In the genomic region with DNA sequence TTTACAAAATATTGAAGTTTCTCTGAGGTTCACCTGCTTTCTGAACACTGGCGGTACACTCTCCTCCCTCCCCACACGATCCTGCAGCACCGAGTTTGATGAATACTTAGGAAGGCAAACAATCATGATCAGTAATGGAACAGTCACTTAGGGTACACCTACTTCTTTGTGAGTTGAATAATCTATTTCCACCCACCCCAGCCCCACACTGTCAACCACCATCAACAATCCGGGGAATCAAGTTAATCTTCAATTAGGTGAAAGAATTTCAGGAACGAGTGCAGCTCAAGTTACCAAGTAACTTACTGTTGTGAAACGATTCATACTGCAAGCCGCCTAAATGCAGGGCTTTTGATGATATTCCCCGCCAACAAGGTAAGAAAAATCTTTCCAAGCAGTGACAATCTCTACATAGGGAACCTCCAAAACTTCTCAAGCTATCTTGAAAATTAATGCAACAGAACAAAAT, we compare ENCODE assay signal across 1 cellular context.
TF ChIP-seq lines count a peak whose summit lies in the region.

No MANE protein-coding gene starts in this region.

TF ChIP-seq in HepG2, 621 proteins besides CTCF, POLR2A, EP300 and RAD21 (continued from another document):
- TF ChIP-seq, protein P1, sequence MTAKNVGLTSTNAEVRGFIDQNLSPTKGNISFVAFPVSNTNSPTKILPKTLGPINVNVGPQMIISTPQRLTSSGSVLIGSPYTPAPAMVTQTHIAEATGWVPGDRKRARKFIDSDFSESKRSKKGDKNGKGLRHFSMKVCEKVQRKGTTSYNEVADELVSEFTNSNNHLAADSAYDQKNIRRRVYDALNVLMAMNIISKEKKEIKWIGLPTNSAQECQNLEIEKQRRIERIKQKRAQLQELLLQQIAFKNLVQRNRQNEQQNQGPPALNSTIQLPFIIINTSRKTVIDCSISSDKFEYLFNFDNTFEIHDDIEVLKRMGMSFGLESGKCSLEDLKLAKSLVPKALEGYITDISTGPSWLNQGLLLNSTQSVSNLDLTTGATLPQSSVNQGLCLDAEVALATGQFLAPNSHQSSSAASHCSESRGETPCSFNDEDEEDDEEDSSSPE (CRISPR knock-in tag; IDR thresholded peaks at IDR 0.05): no peak
- no peak for TF ChIP-seq ZKSCAN5 (CRISPR knock-in tag; IDR thresholded peaks at IDR 0.05)
- TF ChIP-seq ZNF530 (CRISPR knock-in tag; IDR thresholded peaks at IDR 0.05; ENCODE audit: low read depth): no peak
- TF ChIP-seq, protein P2, sequence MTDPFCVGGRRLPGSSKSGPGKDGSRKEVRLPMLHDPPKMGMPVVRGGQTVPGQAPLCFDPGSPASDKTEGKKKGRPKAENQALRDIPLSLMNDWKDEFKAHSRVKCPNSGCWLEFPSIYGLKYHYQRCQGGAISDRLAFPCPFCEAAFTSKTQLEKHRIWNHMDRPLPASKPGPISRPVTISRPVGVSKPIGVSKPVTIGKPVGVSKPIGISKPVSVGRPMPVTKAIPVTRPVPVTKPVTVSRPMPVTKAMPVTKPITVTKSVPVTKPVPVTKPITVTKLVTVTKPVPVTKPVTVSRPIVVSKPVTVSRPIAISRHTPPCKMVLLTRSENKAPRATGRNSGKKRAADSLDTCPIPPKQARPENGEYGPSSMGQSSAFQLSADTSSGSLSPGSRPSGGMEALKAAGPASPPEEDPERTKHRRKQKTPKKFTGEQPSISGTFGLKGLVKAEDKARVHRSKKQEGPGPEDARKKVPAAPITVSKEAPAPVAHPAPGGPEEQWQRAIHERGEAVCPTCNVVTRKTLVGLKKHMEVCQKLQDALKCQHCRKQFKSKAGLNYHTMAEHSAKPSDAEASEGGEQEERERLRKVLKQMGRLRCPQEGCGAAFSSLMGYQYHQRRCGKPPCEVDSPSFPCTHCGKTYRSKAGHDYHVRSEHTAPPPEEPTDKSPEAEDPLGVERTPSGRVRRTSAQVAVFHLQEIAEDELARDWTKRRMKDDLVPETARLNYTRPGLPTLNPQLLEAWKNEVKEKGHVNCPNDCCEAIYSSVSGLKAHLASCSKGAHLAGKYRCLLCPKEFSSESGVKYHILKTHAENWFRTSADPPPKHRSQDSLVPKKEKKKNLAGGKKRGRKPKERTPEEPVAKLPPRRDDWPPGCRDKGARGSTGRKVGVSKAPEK (CRISPR knock-in tag; IDR thresholded peaks at IDR 0.05; ENCODE audit: borderline replicate concordance): no peak
- TF ChIP-seq, protein P3, sequence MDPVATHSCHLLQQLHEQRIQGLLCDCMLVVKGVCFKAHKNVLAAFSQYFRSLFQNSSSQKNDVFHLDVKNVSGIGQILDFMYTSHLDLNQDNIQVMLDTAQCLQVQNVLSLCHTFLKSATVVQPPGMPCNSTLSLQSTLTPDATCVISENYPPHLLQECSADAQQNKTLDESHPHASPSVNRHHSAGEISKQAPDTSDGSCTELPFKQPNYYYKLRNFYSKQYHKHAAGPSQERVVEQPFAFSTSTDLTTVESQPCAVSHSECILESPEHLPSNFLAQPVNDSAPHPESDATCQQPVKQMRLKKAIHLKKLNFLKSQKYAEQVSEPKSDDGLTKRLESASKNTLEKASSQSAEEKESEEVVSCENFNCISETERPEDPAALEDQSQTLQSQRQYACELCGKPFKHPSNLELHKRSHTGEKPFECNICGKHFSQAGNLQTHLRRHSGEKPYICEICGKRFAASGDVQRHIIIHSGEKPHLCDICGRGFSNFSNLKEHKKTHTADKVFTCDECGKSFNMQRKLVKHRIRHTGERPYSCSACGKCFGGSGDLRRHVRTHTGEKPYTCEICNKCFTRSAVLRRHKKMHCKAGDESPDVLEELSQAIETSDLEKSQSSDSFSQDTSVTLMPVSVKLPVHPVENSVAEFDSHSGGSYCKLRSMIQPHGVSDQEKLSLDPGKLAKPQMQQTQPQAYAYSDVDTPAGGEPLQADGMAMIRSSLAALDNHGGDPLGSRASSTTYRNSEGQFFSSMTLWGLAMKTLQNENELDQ (CRISPR knock-in tag; IDR thresholded peaks at IDR 0.05; ENCODE audit: borderline replicate concordance): no peak
- TF ChIP-seq SKI (IDR thresholded peaks at IDR 0.05; ENCODE audit: partially characterized antibody): no peak
